In genomic region chr9:105557804-105558610, GRCh38 we compare ENCODE assay signal across 1 cellular context.
A peak's percentile ranks its signal among the peaks of the same experiment; 100 is the strongest.
TF ChIP-seq lines count a peak whose summit lies in the region.

Gene FKTN, plus strand, starts transcription at chr9:105558131. Its CDS starts 16,902 bp downstream, at chr9:105575033.

TF ChIP-seq in HepG2, 621 proteins besides CTCF, POLR2A, EP300 and RAD21 (continued from another document and continues in another):
- TF ChIP-seq, protein P1, sequence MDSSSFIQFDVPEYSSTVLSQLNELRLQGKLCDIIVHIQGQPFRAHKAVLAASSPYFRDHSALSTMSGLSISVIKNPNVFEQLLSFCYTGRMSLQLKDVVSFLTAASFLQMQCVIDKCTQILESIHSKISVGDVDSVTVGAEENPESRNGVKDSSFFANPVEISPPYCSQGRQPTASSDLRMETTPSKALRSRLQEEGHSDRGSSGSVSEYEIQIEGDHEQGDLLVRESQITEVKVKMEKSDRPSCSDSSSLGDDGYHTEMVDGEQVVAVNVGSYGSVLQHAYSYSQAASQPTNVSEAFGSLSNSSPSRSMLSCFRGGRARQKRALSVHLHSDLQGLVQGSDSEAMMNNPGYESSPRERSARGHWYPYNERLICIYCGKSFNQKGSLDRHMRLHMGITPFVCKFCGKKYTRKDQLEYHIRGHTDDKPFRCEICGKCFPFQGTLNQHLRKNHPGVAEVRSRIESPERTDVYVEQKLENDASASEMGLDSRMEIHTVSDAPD (CRISPR knock-in tag; IDR thresholded peaks at IDR 0.05), result peak; percentile 53; the same call in 1 of the 2 replicates
- no peak for TF ChIP-seq ZNF597 (CRISPR knock-in tag; IDR thresholded peaks at IDR 0.05)
- no peak for TF ChIP-seq ZNF253 (CRISPR knock-in tag; IDR thresholded peaks at IDR 0.05; ENCODE audit: borderline replicate concordance)
- TF ChIP-seq ZNF777 (CRISPR knock-in tag; IDR thresholded peaks at IDR 0.05), result peak; percentile 51; the same call in 1 of the 2 replicates
- TF ChIP-seq ZNF569 (CRISPR knock-in tag; IDR thresholded peaks at IDR 0.05; ENCODE audit: borderline replicate concordance), result no peak
- TF ChIP-seq NR2F1 (CRISPR knock-in tag; IDR thresholded peaks at IDR 0.05), result no peak
- TF ChIP-seq ZC3H4 (CRISPR knock-in tag; IDR thresholded peaks at IDR 0.05; ENCODE audit: borderline replicate concordance), result no peak
- no peak for TF ChIP-seq ARID2 (CRISPR knock-in tag; IDR thresholded peaks at IDR 0.05; ENCODE audit: borderline replicate concordance)
- TF ChIP-seq CCAR2 (optimal IDR thresholded peaks at IDR 0.05; ENCODE audit: low read depth, low read length), result no peak
- TF ChIP-seq ZSCAN5A (CRISPR knock-in tag; IDR thresholded peaks at IDR 0.05; ENCODE audit: borderline replicate concordance), result no peak
- no peak for TF ChIP-seq ZNF441 (CRISPR knock-in tag; IDR thresholded peaks at IDR 0.05; ENCODE audit: borderline replicate concordance)
- no peak for TF ChIP-seq ARNT2 (CRISPR knock-in tag; IDR thresholded peaks at IDR 0.05; ENCODE audit: low read depth)
- TF ChIP-seq ZFP82 (CRISPR knock-in tag; IDR thresholded peaks at IDR 0.05; ENCODE audit: borderline replicate concordance), result 0 out of 2 replicates have a peak, but pooled peaks have one; percentile 36
- TF ChIP-seq TEAD3 (CRISPR knock-in tag; optimal IDR thresholded peaks at IDR 0.05; ENCODE audit: borderline replicate concordance), result no peak
- no peak for TF ChIP-seq LRRFIP1 (CRISPR knock-in tag; conservative IDR thresholded peaks at IDR 0.05)
- peak; percentile 66 for TF ChIP-seq ZNF670 (CRISPR knock-in tag; IDR thresholded peaks at IDR 0.05; ENCODE audit: borderline replicate concordance)
- no peak for TF ChIP-seq ZXDC (CRISPR knock-in tag; IDR thresholded peaks at IDR 0.05)
- peak; percentile 100 for TF ChIP-seq KDM2A (CRISPR knock-in tag; IDR thresholded peaks at IDR 0.05; ENCODE audit: borderline replicate concordance, low read depth)
- TF ChIP-seq, protein P2, sequence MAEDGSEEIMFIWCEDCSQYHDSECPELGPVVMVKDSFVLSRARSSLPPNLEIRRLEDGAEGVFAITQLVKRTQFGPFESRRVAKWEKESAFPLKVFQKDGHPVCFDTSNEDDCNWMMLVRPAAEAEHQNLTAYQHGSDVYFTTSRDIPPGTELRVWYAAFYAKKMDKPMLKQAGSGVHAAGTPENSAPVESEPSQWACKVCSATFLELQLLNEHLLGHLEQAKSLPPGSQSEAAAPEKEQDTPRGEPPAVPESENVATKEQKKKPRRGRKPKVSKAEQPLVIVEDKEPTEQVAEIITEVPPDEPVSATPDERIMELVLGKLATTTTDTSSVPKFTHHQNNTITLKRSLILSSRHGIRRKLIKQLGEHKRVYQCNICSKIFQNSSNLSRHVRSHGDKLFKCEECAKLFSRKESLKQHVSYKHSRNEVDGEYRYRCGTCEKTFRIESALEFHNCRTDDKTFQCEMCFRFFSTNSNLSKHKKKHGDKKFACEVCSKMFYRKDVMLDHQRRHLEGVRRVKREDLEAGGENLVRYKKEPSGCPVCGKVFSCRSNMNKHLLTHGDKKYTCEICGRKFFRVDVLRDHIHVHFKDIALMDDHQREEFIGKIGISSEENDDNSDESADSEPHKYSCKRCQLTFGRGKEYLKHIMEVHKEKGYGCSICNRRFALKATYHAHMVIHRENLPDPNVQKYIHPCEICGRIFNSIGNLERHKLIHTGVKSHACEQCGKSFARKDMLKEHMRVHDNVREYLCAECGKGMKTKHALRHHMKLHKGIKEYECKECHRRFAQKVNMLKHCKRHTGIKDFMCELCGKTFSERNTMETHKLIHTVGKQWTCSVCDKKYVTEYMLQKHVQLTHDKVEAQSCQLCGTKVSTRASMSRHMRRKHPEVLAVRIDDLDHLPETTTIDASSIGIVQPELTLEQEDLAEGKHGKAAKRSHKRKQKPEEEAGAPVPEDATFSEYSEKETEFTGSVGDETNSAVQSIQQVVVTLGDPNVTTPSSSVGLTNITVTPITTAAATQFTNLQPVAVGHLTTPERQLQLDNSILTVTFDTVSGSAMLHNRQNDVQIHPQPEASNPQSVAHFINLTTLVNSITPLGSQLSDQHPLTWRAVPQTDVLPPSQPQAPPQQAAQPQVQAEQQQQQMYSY (CRISPR knock-in tag; IDR thresholded peaks at IDR 0.05), result no peak
- TF ChIP-seq CHD2 (IDR thresholded peaks at IDR 0.05; ENCODE audit: low read depth, low read length), result no peak
- TF ChIP-seq POLR2AphosphoS2 (IDR thresholded peaks at IDR 0.05; ENCODE audit: low read depth, low read length), result no peak
- TF ChIP-seq ZNF274 (CRISPR knock-in tag; IDR thresholded peaks at IDR 0.05), result peak; percentile 73
- TF ChIP-seq KLF9 (CRISPR knock-in tag; IDR thresholded peaks at IDR 0.05; ENCODE audit: low read depth), result no peak
- no peak for TF ChIP-seq NCOR1 (IDR thresholded peaks at IDR 0.05; ENCODE audit: borderline replicate concordance, low read length)
- TF ChIP-seq, protein P3, sequence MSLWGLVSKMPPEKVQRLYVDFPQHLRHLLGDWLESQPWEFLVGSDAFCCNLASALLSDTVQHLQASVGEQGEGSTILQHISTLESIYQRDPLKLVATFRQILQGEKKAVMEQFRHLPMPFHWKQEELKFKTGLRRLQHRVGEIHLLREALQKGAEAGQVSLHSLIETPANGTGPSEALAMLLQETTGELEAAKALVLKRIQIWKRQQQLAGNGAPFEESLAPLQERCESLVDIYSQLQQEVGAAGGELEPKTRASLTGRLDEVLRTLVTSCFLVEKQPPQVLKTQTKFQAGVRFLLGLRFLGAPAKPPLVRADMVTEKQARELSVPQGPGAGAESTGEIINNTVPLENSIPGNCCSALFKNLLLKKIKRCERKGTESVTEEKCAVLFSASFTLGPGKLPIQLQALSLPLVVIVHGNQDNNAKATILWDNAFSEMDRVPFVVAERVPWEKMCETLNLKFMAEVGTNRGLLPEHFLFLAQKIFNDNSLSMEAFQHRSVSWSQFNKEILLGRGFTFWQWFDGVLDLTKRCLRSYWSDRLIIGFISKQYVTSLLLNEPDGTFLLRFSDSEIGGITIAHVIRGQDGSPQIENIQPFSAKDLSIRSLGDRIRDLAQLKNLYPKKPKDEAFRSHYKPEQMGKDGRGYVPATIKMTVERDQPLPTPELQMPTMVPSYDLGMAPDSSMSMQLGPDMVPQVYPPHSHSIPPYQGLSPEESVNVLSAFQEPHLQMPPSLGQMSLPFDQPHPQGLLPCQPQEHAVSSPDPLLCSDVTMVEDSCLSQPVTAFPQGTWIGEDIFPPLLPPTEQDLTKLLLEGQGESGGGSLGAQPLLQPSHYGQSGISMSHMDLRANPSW (CRISPR knock-in tag; IDR thresholded peaks at IDR 0.05; ENCODE audit: borderline replicate concordance), result no peak; the same call in 1 of the 2 replicates
- no peak for TF ChIP-seq ZBED4 (CRISPR knock-in tag; IDR thresholded peaks at IDR 0.05; ENCODE audit: borderline replicate concordance)
